In genomic region chr2:98805412-98806265, GRCh38 we compare ENCODE assay signal across 1 cellular context.
TF ChIP-seq lines count a peak whose summit lies in the region.

No MANE protein-coding gene starts in this region.

TF ChIP-seq in HepG2, 621 proteins besides CTCF, POLR2A, EP300 and RAD21 (continued from another document and continues in another):
- TF ChIP-seq, protein P1, sequence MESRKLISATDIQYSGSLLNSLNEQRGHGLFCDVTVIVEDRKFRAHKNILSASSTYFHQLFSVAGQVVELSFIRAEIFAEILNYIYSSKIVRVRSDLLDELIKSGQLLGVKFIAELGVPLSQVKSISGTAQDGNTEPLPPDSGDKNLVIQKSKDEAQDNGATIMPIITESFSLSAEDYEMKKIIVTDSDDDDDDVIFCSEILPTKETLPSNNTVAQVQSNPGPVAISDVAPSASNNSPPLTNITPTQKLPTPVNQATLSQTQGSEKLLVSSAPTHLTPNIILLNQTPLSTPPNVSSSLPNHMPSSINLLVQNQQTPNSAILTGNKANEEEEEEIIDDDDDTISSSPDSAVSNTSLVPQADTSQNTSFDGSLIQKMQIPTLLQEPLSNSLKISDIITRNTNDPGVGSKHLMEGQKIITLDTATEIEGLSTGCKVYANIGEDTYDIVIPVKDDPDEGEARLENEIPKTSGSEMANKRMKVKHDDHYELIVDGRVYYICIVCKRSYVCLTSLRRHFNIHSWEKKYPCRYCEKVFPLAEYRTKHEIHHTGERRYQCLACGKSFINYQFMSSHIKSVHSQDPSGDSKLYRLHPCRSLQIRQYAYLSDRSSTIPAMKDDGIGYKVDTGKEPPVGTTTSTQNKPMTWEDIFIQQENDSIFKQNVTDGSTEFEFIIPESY (CRISPR knock-in tag; IDR thresholded peaks at IDR 0.05): peak; percentile 73
- TF ChIP-seq PITX1 (CRISPR knock-in tag; IDR thresholded peaks at IDR 0.05) (no peak), ZNF343 (CRISPR knock-in tag; IDR thresholded peaks at IDR 0.05) (peak; percentile 62; the same call in 1 of the 2 replicates), GABPB1 (CRISPR knock-in tag; IDR thresholded peaks at IDR 0.05) (peak; percentile 78), ELF1 (CRISPR knock-in tag; IDR thresholded peaks at IDR 0.05) (peak; percentile 51), SP2 (CRISPR knock-in tag; IDR thresholded peaks at IDR 0.05) (no peak), FOXP1 (IDR thresholded peaks at IDR 0.05) (no peak), FOXP1 (CRISPR knock-in tag; IDR thresholded peaks at IDR 0.05) (peak; percentile 41; the same call in 1 of the 2 replicates), ZNF7 (CRISPR knock-in tag; IDR thresholded peaks at IDR 0.05) (no peak), KAT8 (CRISPR knock-in tag; IDR thresholded peaks at IDR 0.05) (peak; percentile 38; the same call in 1 of the 2 replicates), ZNF205 (CRISPR knock-in tag; IDR thresholded peaks at IDR 0.05) (peak; percentile 56), ZNF337 (CRISPR knock-in tag; IDR thresholded peaks at IDR 0.05; ENCODE audit: borderline replicate concordance, low read depth) (no peak), NBN (conservative IDR thresholded peaks at IDR 0.05) (no peak), ZNF292 (CRISPR knock-in tag; IDR thresholded peaks at IDR 0.05; ENCODE audit: borderline replicate concordance, low read depth) (peak; percentile 90; the same call in 1 of the 2 replicates), RAD51 (IDR thresholded peaks at IDR 0.05; ENCODE audit: borderline replicate concordance) (no peak), CEBPB (IDR thresholded peaks at IDR 0.05; ENCODE audit: borderline replicate concordance, low read depth, low read length) (peak; percentile 99), ZBTB14 (CRISPR knock-in tag; IDR thresholded peaks at IDR 0.05) (no peak), KAT2B (IDR thresholded peaks at IDR 0.05; ENCODE audit: borderline replicate concordance, low read depth, low read length) (peak; percentile 11; the same call in 1 of the 2 replicates), MIXL1 (CRISPR knock-in tag; IDR thresholded peaks at IDR 0.05) (peak; percentile 33; the same call in 1 of the 2 replicates), ERF (CRISPR knock-in tag; IDR thresholded peaks at IDR 0.05) (peak; percentile 67), PAX8 (CRISPR knock-in tag; IDR thresholded peaks at IDR 0.05; ENCODE audit: borderline replicate concordance) (no peak), ZNF891 (CRISPR knock-in tag; IDR thresholded peaks at IDR 0.05) (0 out of 2 replicates have a peak, but pooled peaks have one; percentile 51), LRRFIP1 (CRISPR knock-in tag; conservative IDR thresholded peaks at IDR 0.05) (no peak), TFE3 (CRISPR knock-in tag; IDR thresholded peaks at IDR 0.05) (0 out of 2 replicates have a peak, but pooled peaks have one; percentile 20), FOXO1 (CRISPR knock-in tag; IDR thresholded peaks at IDR 0.05) (0 out of 2 replicates have a peak, but pooled peaks have one; percentile 45), ZNF841 (CRISPR knock-in tag; IDR thresholded peaks at IDR 0.05; ENCODE audit: borderline replicate concordance) (no peak), ZMYM4 (CRISPR knock-in tag; IDR thresholded peaks at IDR 0.05) (peak; percentile 65), TGIF2 (CRISPR knock-in tag; IDR thresholded peaks at IDR 0.05) (peak; percentile 84), NCOR1 (IDR thresholded peaks at IDR 0.05; ENCODE audit: borderline replicate concordance, low read length) (no peak), RXRB (CRISPR knock-in tag; IDR thresholded peaks at IDR 0.05; ENCODE audit: borderline replicate concordance) (peak; percentile 45; the same call in 1 of the 2 replicates), KMT2A (CRISPR knock-in tag; IDR thresholded peaks at IDR 0.05) (peak; percentile 38), CC2D1A (CRISPR knock-in tag; IDR thresholded peaks at IDR 0.05) (no peak), TCF7 (IDR thresholded peaks at IDR 0.05; ENCODE audit: low read depth) (no peak), ZSCAN21 (CRISPR knock-in tag; IDR thresholded peaks at IDR 0.05; ENCODE audit: borderline replicate concordance) (peak; percentile 42; the same call in 1 of the 2 replicates), LCORL (IDR thresholded peaks at IDR 0.05) (no peak), LCORL (CRISPR knock-in tag; IDR thresholded peaks at IDR 0.05) (peak; percentile 85), ISL2 (CRISPR knock-in tag; IDR thresholded peaks at IDR 0.05) (0 out of 2 replicates have a peak, but pooled peaks have one; percentile 47), MAF1 (CRISPR knock-in tag; IDR thresholded peaks at IDR 0.05; ENCODE audit: borderline replicate concordance) (no peak), CREM (IDR thresholded peaks at IDR 0.05) (peak; percentile 27; the same call in 1 of the 2 replicates), CREM (CRISPR knock-in tag; IDR thresholded peaks at IDR 0.05) (no peak), ZBTB8A (CRISPR knock-in tag; IDR thresholded peaks at IDR 0.05; ENCODE audit: borderline replicate concordance, low read depth) (no peak), ZNF414 (CRISPR knock-in tag; IDR thresholded peaks at IDR 0.05) (peak; percentile 58; the same call in 1 of the 2 replicates), ZSCAN31 (CRISPR knock-in tag; IDR thresholded peaks at IDR 0.05; ENCODE audit: low read depth) (0 out of 2 replicates have a peak, but pooled peaks have one; percentile 17)
- TF ChIP-seq, protein P2, sequence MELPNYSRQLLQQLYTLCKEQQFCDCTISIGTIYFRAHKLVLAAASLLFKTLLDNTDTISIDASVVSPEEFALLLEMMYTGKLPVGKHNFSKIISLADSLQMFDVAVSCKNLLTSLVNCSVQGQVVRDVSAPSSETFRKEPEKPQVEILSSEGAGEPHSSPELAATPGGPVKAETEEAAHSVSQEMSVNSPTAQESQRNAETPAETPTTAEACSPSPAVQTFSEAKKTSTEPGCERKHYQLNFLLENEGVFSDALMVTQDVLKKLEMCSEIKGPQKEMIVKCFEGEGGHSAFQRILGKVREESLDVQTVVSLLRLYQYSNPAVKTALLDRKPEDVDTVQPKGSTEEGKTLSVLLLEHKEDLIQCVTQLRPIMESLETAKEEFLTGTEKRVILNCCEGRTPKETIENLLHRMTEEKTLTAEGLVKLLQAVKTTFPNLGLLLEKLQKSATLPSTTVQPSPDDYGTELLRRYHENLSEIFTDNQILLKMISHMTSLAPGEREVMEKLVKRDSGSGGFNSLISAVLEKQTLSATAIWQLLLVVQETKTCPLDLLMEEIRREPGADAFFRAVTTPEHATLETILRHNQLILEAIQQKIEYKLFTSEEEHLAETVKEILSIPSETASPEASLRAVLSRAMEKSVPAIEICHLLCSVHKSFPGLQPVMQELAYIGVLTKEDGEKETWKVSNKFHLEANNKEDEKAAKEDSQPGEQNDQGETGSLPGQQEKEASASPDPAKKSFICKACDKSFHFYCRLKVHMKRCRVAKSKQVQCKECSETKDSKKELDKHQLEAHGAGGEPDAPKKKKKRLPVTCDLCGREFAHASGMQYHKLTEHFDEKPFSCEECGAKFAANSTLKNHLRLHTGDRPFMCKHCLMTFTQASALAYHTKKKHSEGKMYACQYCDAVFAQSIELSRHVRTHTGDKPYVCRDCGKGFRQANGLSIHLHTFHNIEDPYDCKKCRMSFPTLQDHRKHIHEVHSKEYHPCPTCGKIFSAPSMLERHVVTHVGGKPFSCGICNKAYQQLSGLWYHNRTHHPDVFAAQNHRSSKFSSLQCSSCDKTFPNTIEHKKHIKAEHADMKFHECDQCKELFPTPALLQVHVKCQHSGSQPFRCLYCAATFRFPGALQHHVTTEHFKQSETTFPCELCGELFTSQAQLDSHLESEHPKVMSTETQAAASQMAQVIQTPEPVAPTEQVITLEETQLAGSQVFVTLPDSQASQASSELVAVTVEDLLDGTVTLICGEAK (IDR thresholded peaks at IDR 0.05): no peak
- TF ChIP-seq, protein P2 (CRISPR knock-in tag; IDR thresholded peaks at IDR 0.05): no peak
- TF ChIP-seq, protein P3, sequence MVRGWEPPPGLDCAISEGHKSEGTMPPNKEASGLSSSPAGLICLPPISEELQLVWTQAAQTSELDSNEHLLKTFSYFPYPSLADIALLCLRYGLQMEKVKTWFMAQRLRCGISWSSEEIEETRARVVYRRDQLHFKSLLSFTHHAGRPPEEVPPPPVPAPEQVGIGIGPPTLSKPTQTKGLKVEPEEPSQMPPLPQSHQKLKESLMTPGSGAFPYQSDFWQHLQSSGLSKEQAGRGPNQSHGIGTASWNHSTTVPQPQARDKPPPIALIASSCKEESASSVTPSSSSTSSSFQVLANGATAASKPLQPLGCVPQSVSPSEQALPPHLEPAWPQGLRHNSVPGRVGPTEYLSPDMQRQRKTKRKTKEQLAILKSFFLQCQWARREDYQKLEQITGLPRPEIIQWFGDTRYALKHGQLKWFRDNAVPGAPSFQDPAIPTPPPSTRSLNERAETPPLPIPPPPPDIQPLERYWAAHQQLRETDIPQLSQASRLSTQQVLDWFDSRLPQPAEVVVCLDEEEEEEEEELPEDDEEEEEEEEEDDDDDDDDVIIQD (CRISPR knock-in tag; IDR thresholded peaks at IDR 0.05; ENCODE audit: low read depth): peak; percentile 76
- TF ChIP-seq, protein P4, sequence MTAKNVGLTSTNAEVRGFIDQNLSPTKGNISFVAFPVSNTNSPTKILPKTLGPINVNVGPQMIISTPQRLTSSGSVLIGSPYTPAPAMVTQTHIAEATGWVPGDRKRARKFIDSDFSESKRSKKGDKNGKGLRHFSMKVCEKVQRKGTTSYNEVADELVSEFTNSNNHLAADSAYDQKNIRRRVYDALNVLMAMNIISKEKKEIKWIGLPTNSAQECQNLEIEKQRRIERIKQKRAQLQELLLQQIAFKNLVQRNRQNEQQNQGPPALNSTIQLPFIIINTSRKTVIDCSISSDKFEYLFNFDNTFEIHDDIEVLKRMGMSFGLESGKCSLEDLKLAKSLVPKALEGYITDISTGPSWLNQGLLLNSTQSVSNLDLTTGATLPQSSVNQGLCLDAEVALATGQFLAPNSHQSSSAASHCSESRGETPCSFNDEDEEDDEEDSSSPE (CRISPR knock-in tag; IDR thresholded peaks at IDR 0.05): peak; percentile 47; the same call in 1 of the 2 replicates
